ENCODE assay signal across 2 cellular contexts in genomic region chr2:96197541-96198255, GRCh38.
TF ChIP-seq lines count a peak whose summit lies in the region.

No MANE protein-coding gene starts in this region.

TF ChIP-seq in IMR-90, 13 proteins besides CTCF, POLR2A, EP300 and RAD21:
- TF ChIP-seq FOS (IDR thresholded peaks at IDR 0.05; ENCODE audit: low read depth, low read length): no peak
- peak; percentile 30; the same call in 1 of the 2 replicates for TF ChIP-seq CEBPB (IDR thresholded peaks at IDR 0.05; ENCODE audit: low read depth, low read length)
- TF ChIP-seq MAFK (IDR thresholded peaks at IDR 0.05; ENCODE audit: low read depth, low read length): no peak

TF ChIP-seq in GM23338, 12 proteins besides CTCF, POLR2A, EP300 and RAD21:
- TF ChIP-seq CREB1 (CRISPR knock-in tag; IDR thresholded peaks at IDR 0.05; ENCODE audit: low read depth) (no peak), ZNF331 (CRISPR knock-in tag; IDR thresholded peaks at IDR 0.05; ENCODE audit: low read depth) (no peak), ETS1 (IDR thresholded peaks at IDR 0.05) (no peak), NANOG (IDR thresholded peaks at IDR 0.05; ENCODE audit: borderline replicate concordance) (no peak), STAT1 (IDR thresholded peaks at IDR 0.05; ENCODE audit: unreplicated experiment) (no peak), POLR2AphosphoS5 (IDR thresholded peaks at IDR 0.05; ENCODE audit: low read depth) (no peak), REST (IDR thresholded peaks at IDR 0.05; ENCODE audit: unreplicated experiment) (no peak), ZNF114 (CRISPR knock-in tag; IDR thresholded peaks at IDR 0.05) (no peak), EZH2 (IDR thresholded peaks at IDR 0.05; ENCODE audit: low read depth, unreplicated experiment) (no peak), ZNF462 (CRISPR knock-in tag; IDR thresholded peaks at IDR 0.05) (no peak), EZH2phosphoT487 (IDR thresholded peaks at IDR 0.05; ENCODE audit: unreplicated experiment) (no peak), JUNB (IDR thresholded peaks at IDR 0.05; ENCODE audit: unreplicated experiment) (no peak)
